In the genomic region with DNA sequence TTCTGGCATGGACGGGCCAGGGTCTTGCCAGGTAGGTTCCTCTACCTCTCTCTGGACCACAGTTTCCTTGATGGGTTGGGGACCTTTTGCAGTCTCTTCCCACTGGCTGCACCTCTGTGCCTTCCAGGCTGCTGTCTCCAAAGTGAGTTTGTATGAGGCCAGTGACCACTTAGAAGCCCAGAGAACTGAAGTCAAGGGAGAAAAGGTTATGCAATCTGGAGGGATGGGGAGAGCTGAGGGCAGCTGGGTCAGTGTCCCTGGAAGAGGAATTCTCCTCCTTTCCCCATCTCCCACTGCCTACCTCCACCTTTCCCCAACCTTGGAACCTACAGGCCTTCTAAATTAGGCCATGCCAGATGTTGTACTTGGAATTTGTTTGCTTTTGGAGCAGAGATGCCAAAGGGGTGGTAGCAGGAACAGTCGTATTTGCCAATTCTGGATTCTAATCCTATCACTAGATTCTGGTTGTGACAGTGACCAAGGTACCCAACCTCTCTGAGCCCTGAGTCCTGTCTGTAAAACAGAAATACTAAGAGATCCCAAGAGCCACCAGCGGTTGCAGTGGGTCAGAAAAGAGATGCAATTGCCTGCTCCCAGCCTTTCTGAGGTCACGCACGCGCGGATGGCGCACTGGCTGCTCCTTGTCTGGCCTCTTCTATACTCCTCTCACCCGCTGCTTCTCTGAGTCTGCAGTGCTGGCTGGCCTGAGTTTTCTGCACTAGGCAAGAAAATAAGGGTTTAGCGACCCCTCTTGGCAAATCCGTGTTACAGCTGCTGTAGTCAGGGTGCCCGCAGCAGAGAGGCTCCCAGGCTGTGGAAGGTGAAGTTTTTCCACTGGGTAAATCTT, we compare ENCODE assay signal across 8 cellular contexts. TPM values are rescaled to one million over a fixed set of nuclear protein-coding genes. Genes with fewer than 3 reads are reported as not detected.
DNase-seq lines count a peak whose midpoint lies in the region; ATAC-seq and TF ChIP-seq lines count a peak whose summit lies in the region.

No MANE protein-coding gene starts in this region.

- peaks cover 10% of the 10 kb centered on the region for H3K4me1 Mint-ChIP-seq in osteocyte (ENCODE audit: unreplicated experiment)

- peaks cover 6% of the 10 kb centered on the region for H3K4me1 ChIP-seq in BE2C

- H3K4me3 Mint-ChIP-seq in osteocyte (ENCODE audit: unreplicated experiment), result no peak overlapping the region

- peak; percentile 83 for DNase-seq in BE2C
- peak; percentile 60 for DNase-seq in HPDE6-E6E7 (ENCODE audit: extremely low spot score)
- peak; percentile 61 for DNase-seq in NCI-H774 (lab: John Stamatoyannopoulos, UW)
- DNase-seq in activated naive CD4-positive, alpha-beta T cell treated with anti-CD3 and anti-CD28 coated beads, Interleukin-2, amount 50 U/mL, for 72 hours (ENCODE audit: low spot score in 2 of 2), result peak in 1 of 2 donors; percentile 43
- peak; percentile 72 for DNase-seq in glomerular visceral epithelial cell (ENCODE audit: extremely low spot score)
- peak; percentile 89 for DNase-seq in osteocyte (ENCODE audit: extremely low spot score, unreplicated experiment)

- H3K27ac Mint-ChIP-seq in activated naive CD4-positive, alpha-beta T cell treated with anti-CD3 and anti-CD28 coated beads, Interleukin-2, amount 50 U/mL, for 72 hours, result no peak overlapping the region
- H3K27ac Mint-ChIP-seq in osteocyte (ENCODE audit: unreplicated experiment), result no peak overlapping the region

- H3K27me3 ChIP-seq in BE2C, result no peaks in the 10 kb centered on the region

- H3K36me3 Mint-ChIP-seq in activated naive CD4-positive, alpha-beta T cell treated with anti-CD3 and anti-CD28 coated beads, Interleukin-2, amount 50 U/mL, for 72 hours, result no peaks in the 10 kb centered on the region
- H3K36me3 Mint-ChIP-seq in osteocyte (ENCODE audit: unreplicated experiment), result no peaks in the 10 kb centered on the region

- TF ChIP-seq CTCF in BE2C (IDR thresholded peaks at IDR 0.05; ENCODE audit: low read depth, low read length) (peak; percentile 80), osteocyte (IDR thresholded peaks at IDR 0.05) (peak; percentile 87)

- H3K9me3 Mint-ChIP-seq in activated naive CD4-positive, alpha-beta T cell treated with anti-CD3 and anti-CD28 coated beads, Interleukin-2, amount 50 U/mL, for 72 hours, result peaks cover 4 to 13% of the 10 kb centered on the region in 2 donors
- peaks cover 4% of the 10 kb centered on the region for H3K9me3 Mint-ChIP-seq in osteocyte (ENCODE audit: unreplicated experiment)

- no peak overlapping the region for H3K4me3 ChIP-seq in BE2C (ENCODE audit: low read depth, low read length)

- H3K36me3 ChIP-seq in BE2C, result no peaks in the 10 kb centered on the region

- H3K27me3 Mint-ChIP-seq in osteocyte (ENCODE audit: unreplicated experiment), result peaks cover 24% of the 10 kb centered on the region

- H3K9me3 ChIP-seq in BE2C, result no peaks in the 10 kb centered on the region

- ATAC-seq in GM18909 (IDR thresholded peaks at IDR 0.05; ENCODE audit: poor library complexity, unreplicated experiment), result peak; percentile 74
- ATAC-seq in activated naive CD4-positive, alpha-beta T cell treated with anti-CD3 and anti-CD28 coated beads, Interleukin-2, amount 50 U/mL, for 72 hours, result peak; percentile 56 to 88
- ATAC-seq in GM21528 (IDR thresholded peaks at IDR 0.05; ENCODE audit: low FRiP score, unreplicated experiment), result no peak

RNA-seq across cellular contexts. Expression of a gene that starts 10.7 kb away (rescaled TPM):
- not detected for polyA plus RNA-seq in BE2C (2012; ENCODE audit: insufficient read depth, insufficient read length, low read depth)
- total RNA-seq in activated naive CD4-positive, alpha-beta T cell treated with anti-CD3 and anti-CD28 coated beads, Interleukin-2, amount 50 U/mL, for 72 hours, result under 1 TPM in 1 of 2 donors, not detected in 1; 0.11 TPM
- not detected in 2 replicates for total RNA-seq in osteocyte

RNA-seq across cellular contexts. Expression of a gene that starts 29.0 kb away (rescaled TPM):
- polyA plus RNA-seq in BE2C (2012; ENCODE audit: insufficient read depth, insufficient read length, low read depth), result not detected
- 1 to 10 TPM; 5.4 to 8.5 TPM for total RNA-seq in activated naive CD4-positive, alpha-beta T cell treated with anti-CD3 and anti-CD28 coated beads, Interleukin-2, amount 50 U/mL, for 72 hours
- 4.3 and 4.5 TPM in 2 replicates for total RNA-seq in osteocyte

RNA-seq across cellular contexts. Expression of a gene that starts 58.4 kb away (rescaled TPM):
- 19.8 TPM for polyA plus RNA-seq in BE2C (2012; ENCODE audit: insufficient read depth, insufficient read length, low read depth)
- 10 to 100 TPM; 23.3 to 24.3 TPM for total RNA-seq in activated naive CD4-positive, alpha-beta T cell treated with anti-CD3 and anti-CD28 coated beads, Interleukin-2, amount 50 U/mL, for 72 hours
- 99.1 and 102 TPM in 2 replicates for total RNA-seq in osteocyte
